1 cellular context compared by ENCODE assay signal in genomic region chr5:141681695-141682641, GRCh38.
TF ChIP-seq lines count a peak whose summit lies in the region.

A gene with protein sequence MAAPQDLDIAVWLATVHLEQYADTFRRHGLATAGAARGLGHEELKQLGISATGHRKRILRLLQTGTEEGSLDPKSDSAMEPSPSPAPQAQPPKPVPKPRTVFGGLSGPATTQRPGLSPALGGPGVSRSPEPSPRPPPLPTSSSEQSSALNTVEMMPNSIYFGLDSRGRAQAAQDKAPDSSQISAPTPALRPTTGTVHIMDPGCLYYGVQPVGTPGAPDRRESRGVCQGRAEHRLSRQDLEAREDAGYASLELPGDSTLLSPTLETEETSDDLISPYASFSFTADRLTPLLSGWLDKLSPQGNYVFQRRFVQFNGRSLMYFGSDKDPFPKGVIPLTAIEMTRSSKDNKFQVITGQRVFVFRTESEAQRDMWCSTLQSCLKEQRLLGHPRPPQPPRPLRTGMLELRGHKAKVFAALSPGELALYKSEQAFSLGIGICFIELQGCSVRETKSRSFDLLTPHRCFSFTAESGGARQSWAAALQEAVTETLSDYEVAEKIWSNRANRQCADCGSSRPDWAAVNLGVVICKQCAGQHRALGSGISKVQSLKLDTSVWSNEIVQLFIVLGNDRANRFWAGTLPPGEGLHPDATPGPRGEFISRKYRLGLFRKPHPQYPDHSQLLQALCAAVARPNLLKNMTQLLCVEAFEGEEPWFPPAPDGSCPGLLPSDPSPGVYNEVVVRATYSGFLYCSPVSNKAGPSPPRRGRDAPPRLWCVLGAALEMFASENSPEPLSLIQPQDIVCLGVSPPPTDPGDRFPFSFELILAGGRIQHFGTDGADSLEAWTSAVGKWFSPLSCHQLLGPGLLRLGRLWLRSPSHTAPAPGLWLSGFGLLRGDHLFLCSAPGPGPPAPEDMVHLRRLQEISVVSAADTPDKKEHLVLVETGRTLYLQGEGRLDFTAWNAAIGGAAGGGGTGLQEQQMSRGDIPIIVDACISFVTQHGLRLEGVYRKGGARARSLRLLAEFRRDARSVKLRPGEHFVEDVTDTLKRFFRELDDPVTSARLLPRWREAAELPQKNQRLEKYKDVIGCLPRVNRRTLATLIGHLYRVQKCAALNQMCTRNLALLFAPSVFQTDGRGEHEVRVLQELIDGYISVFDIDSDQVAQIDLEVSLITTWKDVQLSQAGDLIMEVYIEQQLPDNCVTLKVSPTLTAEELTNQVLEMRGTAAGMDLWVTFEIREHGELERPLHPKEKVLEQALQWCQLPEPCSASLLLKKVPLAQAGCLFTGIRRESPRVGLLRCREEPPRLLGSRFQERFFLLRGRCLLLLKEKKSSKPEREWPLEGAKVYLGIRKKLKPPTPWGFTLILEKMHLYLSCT (N-terminal part only) (minus strand): TSS chr5:141682230. CDS start chr5:141680486, 1,744 bp downstream.

TF ChIP-seq in Ishikawa, 13 proteins besides CTCF, POLR2A, EP300 and RAD21 (continued from another document):
- TF ChIP-seq REST (IDR thresholded peaks at IDR 0.05; ENCODE audit: low read depth) (no peak), TCF12 (IDR thresholded peaks at IDR 0.05; ENCODE audit: low read depth) (no peak), CREB1 (IDR thresholded peaks at IDR 0.05; ENCODE audit: low read depth) (no peak), FOXM1 (IDR thresholded peaks at IDR 0.05; ENCODE audit: borderline replicate concordance, low read depth) (no peak), TEAD4 (IDR thresholded peaks at IDR 0.05) (no peak)
